In genomic region chr12:106032141-106032925, GRCh38 we compare ENCODE assay signal across 14 cellular contexts.
DNase-seq lines count a peak whose midpoint lies in the region; ATAC-seq and TF ChIP-seq lines count a peak whose summit lies in the region.
"Had no signal": no experiment of that assay in that cellular context is flagged by ENCODE, and none has a peak within 500 bp of the region (broad histone marks: within the 10 kb centered on the region; RNA-seq: fewer than 3 reads in every experiment).

No MANE protein-coding gene starts in this region.

- H3K4me1 ChIP-seq in mesendoderm (ENCODE audit: control insufficient read depth, low read depth, low read length) = peaks cover 7% of the 10 kb centered on the region
- peaks cover 9% of the 10 kb centered on the region for H3K4me1 ChIP-seq in suprapubic skin

- no peak overlapping the region for H3K27ac Mint-ChIP-seq in activated T-cell treated with anti-CD3 and anti-CD28 coated beads, Interleukin-2, amount 50 U/mL, for 24 hours
- H3K27ac Mint-ChIP-seq: activated B cell treated with CpG ODN at 0.5 μM for 24 hours; CD4-positive, CD25-positive, alpha-beta regulatory T cell; stimulated activated naive CD8-positive, alpha-beta T cell treated with anti-CD3 and anti-CD28 coated beads, Interleukin-15, amount 100 ng/mL, for 72 hours had no signal

- H4K8ac ChIP-seq in mesendoderm (ENCODE audit: low read depth, low read length) = no peak overlapping the region

- H3K4ac ChIP-seq in mesendoderm (ENCODE audit: low read depth, low read length) = no peak overlapping the region

- no peak overlapping the region for H3K56ac ChIP-seq in mesendoderm (ENCODE audit: low read length)

- peaks cover 2% of the 10 kb centered on the region for H3K4me1 Mint-ChIP-seq in activated T-cell treated with anti-CD3 and anti-CD28 coated beads, Interleukin-2, amount 50 U/mL, for 24 hours (ENCODE audit: low read depth)
- H3K4me1 Mint-ChIP-seq: activated B cell treated with CpG ODN at 0.5 μM for 24 hours; CD4-positive, CD25-positive, alpha-beta regulatory T cell; stimulated activated naive CD8-positive, alpha-beta T cell treated with anti-CD3 and anti-CD28 coated beads, Interleukin-15, amount 100 ng/mL, for 72 hours had no signal

- peak; percentile 31 for TF ChIP-seq CTCF in C4-2B (conservative IDR thresholded peaks at IDR 0.05)
- TF ChIP-seq CTCF in LNCaP clone FGC (IDR thresholded peaks at IDR 0.05; ENCODE audit: control insufficient read depth, extremely low read depth, insufficient read depth) = peak; percentile 46
- TF ChIP-seq CTCF in choroid plexus epithelial cell (conservative IDR thresholded peaks at IDR 0.05; ENCODE audit: low read depth, low read length) = peak; percentile 18
- no peak for TF ChIP-seq CTCF in suprapubic skin (IDR thresholded peaks at IDR 0.05)

- no peak for TF ChIP-seq POLR2A in suprapubic skin (IDR thresholded peaks at IDR 0.05)

- H4K5ac ChIP-seq in mesendoderm (ENCODE audit: low read length) = no peak overlapping the region

- H3K4me2 ChIP-seq in mesendoderm (ENCODE audit: low read length) = no peak overlapping the region

- H3K36me3 Mint-ChIP-seq in activated T-cell treated with anti-CD3 and anti-CD28 coated beads, Interleukin-2, amount 50 U/mL, for 24 hours (ENCODE audit: low read depth) = no peaks in the 10 kb centered on the region
- H3K36me3 Mint-ChIP-seq: CD4-positive, CD25-positive, alpha-beta regulatory T cell had no signal

- DNase-seq in LNCaP clone FGC (ENCODE audit: low read depth) (no peak), choroid plexus epithelial cell (ENCODE audit: low read depth) (peak; percentile 39), mesendoderm (peak; percentile 66), suprapubic skin (ENCODE audit: low spot score in 2 of 2) (no peak)
- DNase-seq in activated T-cell treated with anti-CD3 and anti-CD28 coated beads, Interleukin-2, amount 50 U/mL, for 24 hours = no peak
- DNase-seq: activated B cell treated with CpG ODN at 0.5 μM for 24 hours; amygdala; CD4-positive, CD25-positive, alpha-beta regulatory T cell; effector CD4-positive, alpha-beta T cell; NCI-H1930; stimulated activated naive CD8-positive, alpha-beta T cell treated with anti-CD3 and anti-CD28 coated beads, Interleukin-15, amount 100 ng/mL, for 72 hours had no signal

- no peak overlapping the region for H2AK5ac ChIP-seq in mesendoderm (ENCODE audit: low read length)

- ATAC-seq in GM18907 (IDR thresholded peaks at IDR 0.05; ENCODE audit: unreplicated experiment) = no peak
- ATAC-seq in GM18858 (IDR thresholded peaks at IDR 0.05; ENCODE audit: unreplicated experiment) = no peak
- ATAC-seq: stimulated activated naive CD8-positive, alpha-beta T cell treated with anti-CD3 and anti-CD28 coated beads, Interleukin-15, amount 100 ng/mL, for 72 hours had no signal

- no peak overlapping the region for H3K18ac ChIP-seq in mesendoderm (ENCODE audit: low read length)

- no peak overlapping the region for H2BK15ac ChIP-seq in mesendoderm (replicated peaks; ENCODE audit: low read depth)

- H3K27me3 Mint-ChIP-seq in activated T-cell treated with anti-CD3 and anti-CD28 coated beads, Interleukin-2, amount 50 U/mL, for 24 hours = peaks cover 9% of the 10 kb centered on the region
- H3K27me3 Mint-ChIP-seq: CD4-positive, CD25-positive, alpha-beta regulatory T cell had no signal

- no peak for TF ChIP-seq EP300 in suprapubic skin (IDR thresholded peaks at IDR 0.05)

- no peaks in the 10 kb centered on the region for H3K79me2 ChIP-seq in mesendoderm (ENCODE audit: control insufficient read depth, insufficient read depth, low read length)

- H3K23ac ChIP-seq in mesendoderm (ENCODE audit: low read length) = no peak overlapping the region

- H3K27ac ChIP-seq in C4-2B (no peak overlapping the region), mesendoderm (ENCODE audit: low read depth, low read length) (no peak overlapping the region), suprapubic skin (no peak overlapping the region)

- H3K36me3 ChIP-seq in mesendoderm (ENCODE audit: control insufficient read depth, insufficient read depth, low read length) = no peaks in the 10 kb centered on the region
- H3K36me3 ChIP-seq in suprapubic skin = no peaks in the 10 kb centered on the region

- WGBS in mesendoderm (ENCODE audit: extremely low coverage, insufficient coverage, low lambda C conversion rate) = no CpG with 5 or more reads among the region's 2 CpGs
- 77% methylated on average over 2 of the region's 2 CpGs for WGBS in suprapubic skin

- H3K9me3 Mint-ChIP-seq in activated T-cell treated with anti-CD3 and anti-CD28 coated beads, Interleukin-2, amount 50 U/mL, for 24 hours = no peaks in the 10 kb centered on the region
- H3K9me3 Mint-ChIP-seq: stimulated activated naive CD8-positive, alpha-beta T cell treated with anti-CD3 and anti-CD28 coated beads, Interleukin-15, amount 100 ng/mL, for 72 hours had no signal

- H2BK5ac ChIP-seq in mesendoderm (ENCODE audit: low read length) = peak overlapping the region; percentile 12

- H3K9ac ChIP-seq in mesendoderm (ENCODE audit: low read length) = no peak overlapping the region

- no peaks in the 10 kb centered on the region for H3K79me1 ChIP-seq in mesendoderm (ENCODE audit: low read length)

- no peak overlapping the region for H3K4me3 Mint-ChIP-seq in activated T-cell treated with anti-CD3 and anti-CD28 coated beads, Interleukin-2, amount 50 U/mL, for 24 hours
- H3K4me3 Mint-ChIP-seq: activated B cell treated with CpG ODN at 0.5 μM for 24 hours; CD4-positive, CD25-positive, alpha-beta regulatory T cell; stimulated activated naive CD8-positive, alpha-beta T cell treated with anti-CD3 and anti-CD28 coated beads, Interleukin-15, amount 100 ng/mL, for 72 hours had no signal

- H2BK120ac ChIP-seq in mesendoderm (ENCODE audit: low read depth, low read length) = no peak overlapping the region

- no peaks in the 10 kb centered on the region for H3K9me3 ChIP-seq in suprapubic skin

- no peaks in the 10 kb centered on the region for H3K27me3 ChIP-seq in mesendoderm (ENCODE audit: insufficient read depth, low read length, poor library complexity)
- no peaks in the 10 kb centered on the region for H3K27me3 ChIP-seq in suprapubic skin

- H3K4me3 ChIP-seq in LNCaP clone FGC (ENCODE audit: low read depth, low read length) (no peak overlapping the region), choroid plexus epithelial cell (ENCODE audit: low read depth, low read length) (no peak overlapping the region), mesendoderm (ENCODE audit: low read length) (no peak overlapping the region), suprapubic skin (no peak overlapping the region)

Comparison
In these comparisons a context has a peak if more than half of its experiments do, and no peak if none do; other contexts are left out.
1. CTCF ChIP-seq: peak in C4-2B (single experiment), LNCaP clone FGC (single experiment) and choroid plexus epithelial cell (single experiment); none in suprapubic skin (0 of 2).
2. DNase-seq: peak in choroid plexus epithelial cell (single experiment) and mesendoderm (single experiment); none in LNCaP clone FGC (single experiment), activated T-cell treated with anti-CD3 and anti-CD28 coated beads, Interleukin-2, amount 50 U/mL, for 24 hours (single experiment) and suprapubic skin (0 of 2).